Comparison of ENCODE assay signal across 9 cellular contexts in genomic region chr9:21994526-21994995, GRCh38. TPM values are rescaled to one million over a fixed set of nuclear protein-coding genes. Genes with fewer than 3 reads are reported as not detected.
A peak's percentile ranks its signal among the peaks of the same experiment; 100 is the strongest.
DNase-seq lines count a peak whose midpoint lies in the region; ATAC-seq, FAIRE-seq and TF ChIP-seq lines count a peak whose summit lies in the region.
"Had no signal": no experiment of that assay in that cellular context is flagged by ENCODE, and none has a peak within 500 bp of the region (broad histone marks: within the 10 kb centered on the region; RNA-seq: fewer than 3 reads in every experiment).

TSS of gene CDKN2B-AS1 (plus strand) at chr9:21994791.

- SMC1A ChIA-PET in GM12878 (lab: Charles Lee; ENCODE audit: uncharacterized antibody, unreplicated experiment) = interaction anchor here (0.5 to 3.8 kb wide), 4 partner anchors 9 to 187 kb away, joined by 3 to 16 read pairs (median 4); partner anchors contain the start of gene CDKN2B

- peak within 1 kb of the TSS; percentile 96 for H3K4me2 ChIP-seq in GM12878 (ENCODE audit: control insufficient read depth, insufficient read depth)

- peak within 1 kb of the TSS; percentile 93 for H3K9ac ChIP-seq in GM12878 (ENCODE audit: control insufficient read depth, insufficient read depth, low read length)

- intact Hi-C loops in GM12878 (cut with micrococcal nuclease; ENCODE audit: unreplicated experiment) = loop anchor here (5.0 kb wide), 1 partner anchor 162 kb away; no protein-coding TSS in a partner anchor

- TF ChIP-seq RAD21 in GM12878 (IDR thresholded peaks at IDR 0.05; ENCODE audit: insufficient read depth, low read depth, low read length) = no peak

- CTCF ChIA-PET in GM10248 (lab: Yijun Ruan, JAX) = interaction anchor here (1.2 to 9.3 kb wide), 7 partner anchors 8 to 183 kb away, joined by 3 to 95 read pairs (median 5); partner anchors contain the start of gene CDKN2B
- CTCF ChIA-PET in GM12878 (lab: Yijun Ruan, JAX) = interaction anchor here (0.6 to 7.9 kb wide), 6 partner anchors 13 to 249 kb away, joined by 3 to 54 read pairs (median 4); partner anchors contain the start of gene CDKN2B

- DNase-seq in GM10248 (ENCODE audit: extremely low spot score) (peak; percentile 65), HuH-7 (ENCODE audit: low spot score) (peak; percentile 74), RPMI7951 (ENCODE audit: low read depth) (peak; percentile 86), GM12878 (ENCODE audit: low read depth, low spot score) (no peak), iPS-NIHi7 (ENCODE audit: extremely low spot score) (peak; percentile 34), HPDE6-E6E7 (ENCODE audit: extremely low spot score) (no peak)

- RAD21 ChIA-PET in GM12878 (lab: Charles Lee; ENCODE audit: unreplicated experiment) = interaction anchor here (1.4 to 1.9 kb wide), 3 partner anchors 8 to 181 kb away, joined by 3 to 6 read pairs (median 4); partner anchors contain the start of gene CDKN2B

- TF ChIP-seq CTCF in GM10248 (IDR thresholded peaks at IDR 0.05; ENCODE audit: control extremely low read depth, extremely low read depth, low read depth, missing control alignments) (peak; percentile 29), GM12878 (IDR thresholded peaks at IDR 0.05 in 2 of 3, conservative IDR thresholded peaks at IDR 0.05 in 1 of 3; ENCODE audit: control insufficient read depth in 2 of 3, extremely low read depth in 1 of 3, insufficient read depth in 1 of 3, low read depth in 3 of 3, low read length in 3 of 3) (peak in 1 of 3 experiments; percentile 4; a peak in 3 of 6 replicates)

- WGBS in GM12878 (ENCODE audit: insufficient coverage, insufficient replicate concordance, low lambda C conversion rate, missing lambda C conversion rate) = 2% methylated on average over 15 of the region's 44 CpGs

- no peaks in the 10 kb centered on the region for H3K27me3 ChIP-seq in GM12878 (replicated peaks in 1 of 2; ENCODE audit: control insufficient read depth in 2 of 2, insufficient read depth in 2 of 2, low read length in 1 of 2)

- peaks cover 34% of the 10 kb centered on the region for H3K79me2 ChIP-seq in GM12878 (ENCODE audit: control insufficient read depth, insufficient read depth, low read length)

- peak within 1 kb of the TSS; percentile 93 for H2AFZ ChIP-seq in GM12878 (ENCODE audit: control insufficient read depth, low read depth, low read length)

- peak; percentile 55; the same call in 1 of the 2 replicates for TF ChIP-seq POLR2A in GM12878 (IDR thresholded peaks at IDR 0.05; ENCODE audit: low read depth, low read length)

- POLR2A ChIA-PET in GM10248 (lab: Yijun Ruan, JAX) (interaction anchor here (0.9 kb wide), 1 partner anchor 15 kb away, joined by 3 read pairs; the partner anchor contains the start of gene CDKN2B), GM12878 (lab: Charles Lee) (no interaction called here)

- TF ChIP-seq EP300 in GM12878 (IDR thresholded peaks at IDR 0.05; ENCODE audit: borderline replicate concordance in 1 of 2, control insufficient read depth in 1 of 2, low read depth in 2 of 2, low read length in 2 of 2) = no peak

- peak; percentile 56 for ATAC-seq in GM21723 (IDR thresholded peaks at IDR 0.05; ENCODE audit: unreplicated experiment)
- peak; percentile 66 for ATAC-seq in GM12878

- H4K20me1 ChIP-seq in GM12878 (ENCODE audit: control insufficient read depth, insufficient read depth) = no peaks in the 10 kb centered on the region

- H3K4me3 ChIP-seq in GM12878 = peak within 1 kb of the TSS; percentile 89
- peak within 1 kb of the TSS; percentile 56 to 98 (median 88) for H3K4me3 ChIP-seq in skin epidermis

- no peaks in the 10 kb centered on the region for H3K36me3 ChIP-seq in GM12878 (ENCODE audit: control insufficient read depth in 2 of 2, insufficient read depth in 2 of 2, low read length in 1 of 2)

- H3K9me3 ChIP-seq in GM12878 (replicated peaks; ENCODE audit: control insufficient read depth, insufficient read depth, low read length) = peaks cover 3% of the 10 kb centered on the region; the same call in 2 of the 3 replicates

- in situ Hi-C loops in GM12878 (cut with MboI) = no loop called here

- no TSS peak for BruUV-seq in GM12878 (replicated peaks; lab: Mats Ljungman, UMichigan)

- FAIRE-seq in GM12878 (lab: Jason Lieb, UNC) = no peak
- FAIRE-seq: endometrium had no signal

- peaks cover 4% of the 10 kb centered on the region; the same call in 1 of the 2 replicates for H3K4me1 ChIP-seq in GM12878 (ENCODE audit: control insufficient read depth, insufficient read depth, low read length)

- H3K27ac ChIP-seq in GM12878 (ENCODE audit: control insufficient read depth, insufficient read depth) (peak within 1 kb of the TSS; percentile 91), skin epidermis (peak within 1 kb of the TSS; percentile 37 to 93 (median 81))

TF ChIP-seq in GM12878, 131 proteins besides CTCF, POLR2A, EP300 and RAD21 (continues in another document):
- TF ChIP-seq USF1 (IDR thresholded peaks at IDR 0.05; ENCODE audit: borderline replicate concordance, extremely low read length, insufficient read depth, low read depth, low read length) = peak; percentile 47
- no peak for TF ChIP-seq SPI1 (IDR thresholded peaks at IDR 0.05; ENCODE audit: borderline replicate concordance, insufficient read depth, low read depth, low read length)
- peak; percentile 32; the same call in 1 of the 2 replicates for TF ChIP-seq RAD51 (IDR thresholded peaks at IDR 0.05)
- TF ChIP-seq YY1 (IDR thresholded peaks at IDR 0.05; ENCODE audit: low read depth, low read length) = peak; percentile 9; the same call in 1 of the 2 replicates
- peak in 1 of 2 experiments; percentile 28; a peak in 1 of 3 replicates for TF ChIP-seq EGR1 (IDR thresholded peaks at IDR 0.05; ENCODE audit: borderline replicate concordance in 1 of 2, low read depth in 2 of 2, low read length in 2 of 2)
- no peak for TF ChIP-seq ASH2L (IDR thresholded peaks at IDR 0.05; ENCODE audit: borderline replicate concordance, low read depth)
- TF ChIP-seq, protein P1, sequence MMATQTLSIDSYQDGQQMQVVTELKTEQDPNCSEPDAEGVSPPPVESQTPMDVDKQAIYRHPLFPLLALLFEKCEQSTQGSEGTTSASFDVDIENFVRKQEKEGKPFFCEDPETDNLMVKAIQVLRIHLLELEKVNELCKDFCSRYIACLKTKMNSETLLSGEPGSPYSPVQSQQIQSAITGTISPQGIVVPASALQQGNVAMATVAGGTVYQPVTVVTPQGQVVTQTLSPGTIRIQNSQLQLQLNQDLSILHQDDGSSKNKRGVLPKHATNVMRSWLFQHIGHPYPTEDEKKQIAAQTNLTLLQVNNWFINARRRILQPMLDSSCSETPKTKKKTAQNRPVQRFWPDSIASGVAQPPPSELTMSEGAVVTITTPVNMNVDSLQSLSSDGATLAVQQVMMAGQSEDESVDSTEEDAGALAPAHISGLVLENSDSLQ (IDR thresholded peaks at IDR 0.05) = peak; percentile 30; the same call in 1 of the 2 replicates
- no peak for TF ChIP-seq ZBTB11 (CRISPR knock-in tag; IDR thresholded peaks at IDR 0.05)

RNA-seq across cellular contexts. Expression of gene CDKN2B-AS1, which starts in this region (rescaled TPM):
- total RNA-seq in RPMI7951 (2014; rRNA removed; shearing (Covaris generic)) = 7.0 and 7.7 TPM in 2 replicates
- total RNA-seq in GM12878 (2013; cell fraction: nucleolus; rRNA removed) = 2.9 and 3.3 TPM in 2 replicates
- total RNA-seq in GM12878 (2014; rRNA removed) = 1.0 and 2.0 TPM in 2 replicates
- total RNA-seq in GM12878 (2014; rRNA removed; fragmentation: Illumina TruSeq; extraction: Trizol) = 1.5 and 1.7 TPM in 2 replicates
- 0.98 and 1.3 TPM in 2 replicates for total RNA-seq in GM12878 (2021)
- 0.49 TPM for polyA plus RNA-seq in GM12878 (2011; ENCODE audit: low read depth)
- polyA plus RNA-seq in GM12878 (2011; rRNA removed) = 1.5 and 1.9 TPM in 2 replicates
- polyA plus RNA-seq in GM12878 (2011; cell fraction: cytosol; rRNA removed) = 0.55 and 0.94 TPM in 2 replicates
- 3.2 and 3.3 TPM in 2 replicates for polyA plus RNA-seq in GM12878 (2011; cell fraction: nucleus; rRNA removed)
- polyA plus RNA-seq in GM12878 (2012) = 0.54 and 0.67 TPM in 2 replicates
- polyA plus RNA-seq in GM12878 (2014; fragmentation: Illumina TruSeq; extraction: Trizol) = 0.38 and 0.69 TPM in 2 replicates
- polyA plus RNA-seq in GM12878 (2014; fragmentation: Nextera tagmentation; extraction: Ambion mirVana) = under 1 TPM in 1 of 2 experiments, not detected in 1; 0.22 TPM
- 2.1 and 2.2 TPM in 2 replicates for polyA plus RNA-seq in GM12878 (2014; rRNA removed)
- polyA plus RNA-seq in GM12878 (2016; fragmentation: Nextera tagmentation; extraction: Ambion mirVana) = under 1 TPM; 0.66 to 0.88 TPM
- polyA minus RNA-seq in GM12878 (2011; rRNA and poly(A)+ RNA removed) = 1.8 and 2.3 TPM in 2 replicates
- 0.73 TPM in 1 of 2 replicates, not detected in the other for polyA minus RNA-seq in GM12878 (2011; cell fraction: cytosol; rRNA and poly(A)+ RNA removed)
- polyA minus RNA-seq in GM12878 (2011; cell fraction: nucleus; rRNA and poly(A)+ RNA removed) = 3.9 and 7.8 TPM in 2 replicates

Comparison
In these comparisons a context has a peak if more than half of its experiments do, and no peak if none do; other contexts are left out.
1. DNase-seq: peak in GM10248 (single experiment), HuH-7 (single experiment), RPMI7951 (single experiment) and iPS-NIHi7 (single experiment); none in GM12878 (single experiment) and HPDE6-E6E7 (single experiment).